Comparison of ENCODE assay signal across 1 cellular context in the genomic region with DNA sequence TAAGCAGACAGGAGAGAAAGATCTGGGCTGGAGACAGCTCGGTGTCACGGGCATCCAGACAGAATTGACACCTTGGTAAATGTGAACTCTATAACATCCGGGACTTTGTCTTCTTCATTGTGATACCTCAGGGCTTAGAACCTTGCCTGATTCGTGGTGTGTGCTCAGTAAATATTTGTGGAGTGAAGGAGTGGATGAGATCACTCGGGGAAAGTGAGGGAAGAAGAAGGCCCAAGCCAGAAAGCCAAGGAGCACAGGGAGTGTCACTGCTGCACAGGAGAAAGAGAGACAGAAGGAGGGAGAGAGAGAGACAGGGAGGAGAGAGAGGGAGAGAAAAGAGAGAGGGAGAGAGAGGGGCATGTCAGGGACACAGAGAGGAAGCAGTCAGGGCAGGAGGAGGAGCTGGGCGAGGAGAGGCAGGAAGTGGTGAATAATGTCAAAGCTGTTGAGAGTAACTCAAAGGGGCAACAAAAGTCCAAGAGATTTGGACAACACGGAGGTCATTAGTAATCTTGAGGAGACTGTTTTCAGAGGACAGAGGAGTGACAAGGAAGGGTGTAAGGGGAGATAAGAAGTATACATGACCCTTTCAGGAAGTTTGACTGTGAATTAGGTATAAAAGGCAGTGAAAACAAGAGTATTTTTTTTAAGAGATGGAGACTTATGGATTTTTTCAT.
TF ChIP-seq lines count a peak whose summit lies in the region.

No MANE protein-coding gene starts in this region.

TF ChIP-seq in HepG2, 621 proteins besides CTCF, POLR2A, EP300 and RAD21 (continued from another document):
- TF ChIP-seq TAF1 (CRISPR knock-in tag; IDR thresholded peaks at IDR 0.05) = peak; percentile 67
